ENCODE assay signal across 2 cellular contexts in genomic region chr1:32992489-32993214, GRCh38.
A peak's percentile ranks its signal among the peaks of the same experiment; 100 is the strongest.
TF ChIP-seq lines count a peak whose summit lies in the region.

No MANE protein-coding gene starts in this region.

TF ChIP-seq in HCT116, 20 proteins besides CTCF, POLR2A, EP300 and RAD21 (continued from another document):
- TF ChIP-seq REST (IDR thresholded peaks at IDR 0.05; ENCODE audit: low read depth) (no peak), EGR1 (IDR thresholded peaks at IDR 0.05; ENCODE audit: low read depth) (no peak), TCF7L2 (IDR thresholded peaks at IDR 0.05; ENCODE audit: borderline replicate concordance, extremely low read depth, insufficient read depth, insufficient read length) (no peak), ZFX (IDR thresholded peaks at IDR 0.05) (no peak), EZH2phosphoT487 (IDR thresholded peaks at IDR 0.05; ENCODE audit: borderline replicate concordance) (no peak), FOSL1 (IDR thresholded peaks at IDR 0.05; ENCODE audit: low read depth) (no peak), SIN3A (IDR thresholded peaks at IDR 0.05; ENCODE audit: low read depth) (no peak), EZH2 (IDR thresholded peaks at IDR 0.05) (no peak), YY1 (IDR thresholded peaks at IDR 0.05; ENCODE audit: extremely low read depth, insufficient replicate concordance, low read depth, low read length) (peak; percentile 8), SP1 (IDR thresholded peaks at IDR 0.05; ENCODE audit: low read depth) (peak; percentile 41; the same call in 1 of the 2 replicates), CBX3 (IDR thresholded peaks at IDR 0.05; ENCODE audit: low read depth) (no peak), POLR2AphosphoS5 (IDR thresholded peaks at IDR 0.05; ENCODE audit: low read depth, low read length) (peak; percentile 36; the same call in 1 of the 2 replicates), MAX (IDR thresholded peaks at IDR 0.05) (no peak), SRF (IDR thresholded peaks at IDR 0.05; ENCODE audit: low read depth) (no peak)
- TF ChIP-seq, protein P1, sequence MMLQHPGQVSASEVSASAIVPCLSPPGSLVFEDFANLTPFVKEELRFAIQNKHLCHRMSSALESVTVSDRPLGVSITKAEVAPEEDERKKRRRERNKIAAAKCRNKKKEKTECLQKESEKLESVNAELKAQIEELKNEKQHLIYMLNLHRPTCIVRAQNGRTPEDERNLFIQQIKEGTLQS (IDR thresholded peaks at IDR 0.05): no peak

TF ChIP-seq in WTC11, 78 proteins besides CTCF, POLR2A, EP300 and RAD21:
- TF ChIP-seq, protein P2, sequence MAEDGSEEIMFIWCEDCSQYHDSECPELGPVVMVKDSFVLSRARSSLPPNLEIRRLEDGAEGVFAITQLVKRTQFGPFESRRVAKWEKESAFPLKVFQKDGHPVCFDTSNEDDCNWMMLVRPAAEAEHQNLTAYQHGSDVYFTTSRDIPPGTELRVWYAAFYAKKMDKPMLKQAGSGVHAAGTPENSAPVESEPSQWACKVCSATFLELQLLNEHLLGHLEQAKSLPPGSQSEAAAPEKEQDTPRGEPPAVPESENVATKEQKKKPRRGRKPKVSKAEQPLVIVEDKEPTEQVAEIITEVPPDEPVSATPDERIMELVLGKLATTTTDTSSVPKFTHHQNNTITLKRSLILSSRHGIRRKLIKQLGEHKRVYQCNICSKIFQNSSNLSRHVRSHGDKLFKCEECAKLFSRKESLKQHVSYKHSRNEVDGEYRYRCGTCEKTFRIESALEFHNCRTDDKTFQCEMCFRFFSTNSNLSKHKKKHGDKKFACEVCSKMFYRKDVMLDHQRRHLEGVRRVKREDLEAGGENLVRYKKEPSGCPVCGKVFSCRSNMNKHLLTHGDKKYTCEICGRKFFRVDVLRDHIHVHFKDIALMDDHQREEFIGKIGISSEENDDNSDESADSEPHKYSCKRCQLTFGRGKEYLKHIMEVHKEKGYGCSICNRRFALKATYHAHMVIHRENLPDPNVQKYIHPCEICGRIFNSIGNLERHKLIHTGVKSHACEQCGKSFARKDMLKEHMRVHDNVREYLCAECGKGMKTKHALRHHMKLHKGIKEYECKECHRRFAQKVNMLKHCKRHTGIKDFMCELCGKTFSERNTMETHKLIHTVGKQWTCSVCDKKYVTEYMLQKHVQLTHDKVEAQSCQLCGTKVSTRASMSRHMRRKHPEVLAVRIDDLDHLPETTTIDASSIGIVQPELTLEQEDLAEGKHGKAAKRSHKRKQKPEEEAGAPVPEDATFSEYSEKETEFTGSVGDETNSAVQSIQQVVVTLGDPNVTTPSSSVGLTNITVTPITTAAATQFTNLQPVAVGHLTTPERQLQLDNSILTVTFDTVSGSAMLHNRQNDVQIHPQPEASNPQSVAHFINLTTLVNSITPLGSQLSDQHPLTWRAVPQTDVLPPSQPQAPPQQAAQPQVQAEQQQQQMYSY (CRISPR knock-in tag; IDR thresholded peaks at IDR 0.05): no peak
- TF ChIP-seq SMAD4 (CRISPR knock-in tag; IDR thresholded peaks at IDR 0.05) (no peak), ZBTB21 (CRISPR knock-in tag; IDR thresholded peaks at IDR 0.05; ENCODE audit: borderline replicate concordance) (no peak), MLX (CRISPR knock-in tag; IDR thresholded peaks at IDR 0.05) (no peak)
- TF ChIP-seq, protein P3, sequence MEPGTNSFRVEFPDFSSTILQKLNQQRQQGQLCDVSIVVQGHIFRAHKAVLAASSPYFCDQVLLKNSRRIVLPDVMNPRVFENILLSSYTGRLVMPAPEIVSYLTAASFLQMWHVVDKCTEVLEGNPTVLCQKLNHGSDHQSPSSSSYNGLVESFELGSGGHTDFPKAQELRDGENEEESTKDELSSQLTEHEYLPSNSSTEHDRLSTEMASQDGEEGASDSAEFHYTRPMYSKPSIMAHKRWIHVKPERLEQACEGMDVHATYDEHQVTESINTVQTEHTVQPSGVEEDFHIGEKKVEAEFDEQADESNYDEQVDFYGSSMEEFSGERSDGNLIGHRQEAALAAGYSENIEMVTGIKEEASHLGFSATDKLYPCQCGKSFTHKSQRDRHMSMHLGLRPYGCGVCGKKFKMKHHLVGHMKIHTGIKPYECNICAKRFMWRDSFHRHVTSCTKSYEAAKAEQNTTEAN (CRISPR knock-in tag; IDR thresholded peaks at IDR 0.05): no peak
